In the genomic region with DNA sequence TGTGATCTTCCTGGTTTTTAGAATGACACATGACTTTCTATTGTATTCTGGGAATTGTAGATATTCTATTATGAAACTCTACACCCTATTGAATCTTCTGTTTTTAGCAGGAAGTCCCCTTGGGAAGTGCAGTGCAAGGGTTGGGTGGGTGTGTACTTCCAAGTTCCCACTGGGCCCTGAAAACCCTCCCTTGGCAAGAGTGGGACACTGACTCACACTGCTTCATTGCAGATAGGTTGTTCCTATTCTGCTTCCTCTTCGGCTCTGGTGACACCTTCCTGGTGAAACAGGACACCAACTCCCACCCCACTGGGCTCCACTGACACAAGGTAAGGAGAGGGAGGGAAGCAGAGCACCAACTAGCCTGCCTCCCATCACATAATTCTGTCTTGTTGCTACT, we compare ENCODE assay signal across 11 cellular contexts.
DNase-seq lines count a peak whose midpoint lies in the region; ATAC-seq and TF ChIP-seq lines count a peak whose summit lies in the region.
"Had no signal": no experiment of that assay in that cellular context is flagged by ENCODE, and none has a peak within 500 bp of the region (broad histone marks: within the 10 kb centered on the region; RNA-seq: fewer than 3 reads in every experiment).

No MANE protein-coding gene starts in this region.

- no peak overlapping the region for H3K27ac Mint-ChIP-seq in nephron progenitor cell
- H3K27ac Mint-ChIP-seq in endothelial cell (ENCODE audit: unreplicated experiment): no peak overlapping the region
- no peak overlapping the region for H3K27ac Mint-ChIP-seq in progenitor cell of endocrine pancreas
- H3K27ac Mint-ChIP-seq: effector memory CD8-positive, alpha-beta T cell had no signal

- no peaks in the 10 kb centered on the region for H3K9me3 Mint-ChIP-seq in nephron progenitor cell
- H3K9me3 Mint-ChIP-seq in endothelial cell (ENCODE audit: unreplicated experiment): no peaks in the 10 kb centered on the region
- H3K9me3 Mint-ChIP-seq in progenitor cell of endocrine pancreas (ENCODE audit: low read depth): no peaks in the 10 kb centered on the region
- H3K9me3 Mint-ChIP-seq: effector memory CD8-positive, alpha-beta T cell had no signal

- H3K4me3 Mint-ChIP-seq in nephron progenitor cell: no peak overlapping the region
- H3K4me3 Mint-ChIP-seq in endothelial cell (ENCODE audit: unreplicated experiment): no peak overlapping the region
- no peak overlapping the region for H3K4me3 Mint-ChIP-seq in progenitor cell of endocrine pancreas (ENCODE audit: low read depth)
- H3K4me3 Mint-ChIP-seq: effector memory CD8-positive, alpha-beta T cell had no signal

- H3K4me1 Mint-ChIP-seq in nephron progenitor cell: peaks cover 9% of the 10 kb centered on the region
- peaks cover 10% of the 10 kb centered on the region for H3K4me1 Mint-ChIP-seq in endothelial cell (ENCODE audit: unreplicated experiment)
- peaks cover 7% of the 10 kb centered on the region for H3K4me1 Mint-ChIP-seq in progenitor cell of endocrine pancreas (ENCODE audit: low read depth)

- no peaks in the 10 kb centered on the region for H3K27me3 Mint-ChIP-seq in nephron progenitor cell (ENCODE audit: low read depth, poor library complexity)
- H3K27me3 Mint-ChIP-seq in endothelial cell (ENCODE audit: unreplicated experiment): no peaks in the 10 kb centered on the region
- peaks cover 8% of the 10 kb centered on the region for H3K27me3 Mint-ChIP-seq in progenitor cell of endocrine pancreas

- peak; percentile 91 for DNase-seq in CD1c-positive myeloid dendritic cell (ENCODE audit: extremely low spot score)
- peak; percentile 62 for DNase-seq in NCI-H2171 (lab: John Stamatoyannopoulos, UW)
- peak; percentile 70 for DNase-seq in fibroblast of peridontal ligament (ENCODE audit: extremely low read depth)
- peak; percentile 2 for DNase-seq in nephron progenitor cell
- no peak for DNase-seq in endothelial cell (ENCODE audit: low spot score)
- DNase-seq in progenitor cell of endocrine pancreas (ENCODE audit: low spot score, unreplicated experiment): no peak
- DNase-seq in stimulated activated CD4-positive, alpha-beta T cell treated with anti-CD3 and anti-CD28 coated beads, Interleukin-2, amount 100 ng/mL, for 24 hours: no peak
- DNase-seq: activated gamma-delta T cell; effector memory CD8-positive, alpha-beta T cell; WERI-Rb-1 had no signal

- no peaks in the 10 kb centered on the region for H3K36me3 Mint-ChIP-seq in nephron progenitor cell (ENCODE audit: low read depth)
- H3K36me3 Mint-ChIP-seq in endothelial cell (ENCODE audit: low read depth, unreplicated experiment): no peaks in the 10 kb centered on the region
- H3K36me3 Mint-ChIP-seq in progenitor cell of endocrine pancreas (ENCODE audit: insufficient read depth): no peaks in the 10 kb centered on the region

- TF ChIP-seq CTCF in nephron progenitor cell (IDR thresholded peaks at IDR 0.05) (no peak), endothelial cell (IDR thresholded peaks at IDR 0.05; ENCODE audit: unreplicated experiment) (no peak), progenitor cell of endocrine pancreas (IDR thresholded peaks at IDR 0.05; ENCODE audit: unreplicated experiment) (no peak)

- no peak for ATAC-seq in HG03196 (IDR thresholded peaks at IDR 0.05; ENCODE audit: unreplicated experiment)
- ATAC-seq: effector memory CD8-positive, alpha-beta T cell had no signal

Comparison
In these comparisons a context has a peak if more than half of its experiments do, and no peak if none do; other contexts are left out.
1. DNase-seq: peak in CD1c-positive myeloid dendritic cell (single experiment), NCI-H2171 (single experiment), fibroblast of peridontal ligament (single experiment) and nephron progenitor cell (single experiment); none in endothelial cell (single experiment), progenitor cell of endocrine pancreas (single experiment) and stimulated activated CD4-positive, alpha-beta T cell treated with anti-CD3 and anti-CD28 coated beads, Interleukin-2, amount 100 ng/mL, for 24 hours (0 of 2).